Comparison of ENCODE assay signal across 8 cellular contexts in genomic region chr21:33070921-33071877, GRCh38. TPM values are rescaled to one million over a fixed set of nuclear protein-coding genes. Genes with fewer than 3 reads are reported as not detected.
DNase-seq lines count a peak whose midpoint lies in the region; ATAC-seq and TF ChIP-seq lines count a peak whose summit lies in the region.

No MANE protein-coding gene starts in this region.

- peak overlapping the region in 2 of 11 experiments; percentile 18 to 39; a peak in 2 of 22 replicates for H3K27ac ChIP-seq in BLaER1 treated with 17β-estradiol and CSF1 and Interleukin-3, amounts not matched to agents 10 nM and 100 nM

- H3K9me3 ChIP-seq in BLaER1 treated with 17β-estradiol and CSF1 and Interleukin-3, amounts not matched to agents 10 nM and 100 nM (replicated peaks in 1 of 11) = peaks cover 33 to 43% (median 39%) of the 10 kb centered on the region in 11 experiments

- peaks cover 8% of the 10 kb centered on the region for H3K9me3 Mint-ChIP-seq in HFFc6
- H3K9me3 Mint-ChIP-seq in activated naive CD4-positive, alpha-beta T cell treated with anti-CD3 and anti-CD28 coated beads, Interleukin-2, amount 50 U/mL, for 72 hours = no peaks in the 10 kb centered on the region
- no peaks in the 10 kb centered on the region for H3K9me3 Mint-ChIP-seq in stimulated activated naive B cell treated with anti-CD40 and anti-IgM and Interleukin-4, amounts not matched to agents 10 μg/mL and 1 μg/mL and 100 μg/mL, for 72 hours

- H3K27me3 ChIP-seq in BLaER1 treated with 17β-estradiol and CSF1 and Interleukin-3, amounts not matched to agents 10 nM and 100 nM = peaks cover 71 to 90% (median 83%) of the 10 kb centered on the region in 11 experiments

- peak overlapping the region; percentile 56 to 85 (median 66) for H3K4me2 ChIP-seq in BLaER1 treated with 17β-estradiol and CSF1 and Interleukin-3, amounts not matched to agents 10 nM and 100 nM

- no peak overlapping the region for H3K27ac Mint-ChIP-seq in HFFc6
- no peak overlapping the region for H3K27ac Mint-ChIP-seq in activated naive CD4-positive, alpha-beta T cell treated with anti-CD3 and anti-CD28 coated beads, Interleukin-2, amount 50 U/mL, for 72 hours
- peak overlapping the region; percentile 81 for H3K27ac Mint-ChIP-seq in stimulated activated naive B cell treated with anti-CD40 and anti-IgM and Interleukin-4, amounts not matched to agents 10 μg/mL and 1 μg/mL and 100 μg/mL, for 72 hours

- peaks cover 0 to 21% (median 0%) of the 10 kb centered on the region in 11 experiments; a peak in 7 of 22 replicates for H4K20me1 ChIP-seq in BLaER1 treated with 17β-estradiol and CSF1 and Interleukin-3, amounts not matched to agents 10 nM and 100 nM

- DNase-seq in HFFc6 (no peak), iPS-NIHi7 (ENCODE audit: extremely low spot score) (peak; percentile 39)
- DNase-seq in activated naive CD4-positive, alpha-beta T cell treated with anti-CD3 and anti-CD28 coated beads, Interleukin-2, amount 50 U/mL, for 72 hours (ENCODE audit: low spot score in 2 of 2) = peak in 1 of 2 donors; percentile 42
- no peak for DNase-seq in stimulated activated naive B cell treated with anti-CD40 and anti-IgM and Interleukin-4, amounts not matched to agents 10 μg/mL and 1 μg/mL and 100 μg/mL, for 72 hours

- TF ChIP-seq CTCF in HFFc6 (IDR thresholded peaks at IDR 0.05) = no peak

- ATAC-seq in activated naive CD4-positive, alpha-beta T cell treated with anti-CD3 and anti-CD28 coated beads, Interleukin-2, amount 50 U/mL, for 72 hours = peak; percentile 9 to 38
- ATAC-seq in stimulated activated naive B cell treated with anti-CD40 and anti-IgM and Interleukin-4, amounts not matched to agents 10 μg/mL and 1 μg/mL and 100 μg/mL, for 72 hours (replicated peaks) = peak in 1 of 2 donors; percentile 18
- ATAC-seq in HG02623 (IDR thresholded peaks at IDR 0.05; ENCODE audit: unreplicated experiment) (no peak), GM19324 (IDR thresholded peaks at IDR 0.05; ENCODE audit: low FRiP score, unreplicated experiment) (no peak)
- ATAC-seq in activated CD4-positive, CD25-positive, alpha-beta regulatory T cell treated with anti-CD3 and anti-CD28 coated beads, Interleukin-2, amount 50 U/mL, for 24 hours = no peak

- H3K4me3 Mint-ChIP-seq in HFFc6 = peak overlapping the region; percentile 61
- H3K4me3 Mint-ChIP-seq in stimulated activated naive B cell treated with anti-CD40 and anti-IgM and Interleukin-4, amounts not matched to agents 10 μg/mL and 1 μg/mL and 100 μg/mL, for 72 hours = peak overlapping the region; percentile 73 to 78

- peak overlapping the region in 4 of 11 experiments; percentile 23 to 71 (median 48); a peak in 6 of 22 replicates for H3K9ac ChIP-seq in BLaER1 treated with 17β-estradiol and CSF1 and Interleukin-3, amounts not matched to agents 10 nM and 100 nM

- no peaks in the 10 kb centered on the region for H3K36me3 ChIP-seq in BLaER1 treated with 17β-estradiol and CSF1 and Interleukin-3, amounts not matched to agents 10 nM and 100 nM

- H3K4me1 ChIP-seq in BLaER1 treated with 17β-estradiol and CSF1 and Interleukin-3, amounts not matched to agents 10 nM and 100 nM = peaks cover 34 to 56% (median 43%) of the 10 kb centered on the region in 10 experiments

- H3K36me3 Mint-ChIP-seq in HFFc6 (ENCODE audit: low read depth) = peaks cover 7% of the 10 kb centered on the region
- peaks cover 0 to 5% of the 10 kb centered on the region in 2 donors for H3K36me3 Mint-ChIP-seq in activated naive CD4-positive, alpha-beta T cell treated with anti-CD3 and anti-CD28 coated beads, Interleukin-2, amount 50 U/mL, for 72 hours
- H3K36me3 Mint-ChIP-seq in stimulated activated naive B cell treated with anti-CD40 and anti-IgM and Interleukin-4, amounts not matched to agents 10 μg/mL and 1 μg/mL and 100 μg/mL, for 72 hours = peaks cover 0 to 3% of the 10 kb centered on the region in 2 donors

- H3K27me3 Mint-ChIP-seq in HFFc6 (ENCODE audit: insufficient read depth) = peaks cover 66% of the 10 kb centered on the region
- H3K27me3 Mint-ChIP-seq in stimulated activated naive B cell treated with anti-CD40 and anti-IgM and Interleukin-4, amounts not matched to agents 10 μg/mL and 1 μg/mL and 100 μg/mL, for 72 hours = peaks cover 68 to 81% of the 10 kb centered on the region in 2 donors

- H3K4me1 Mint-ChIP-seq in HFFc6 (ENCODE audit: low read depth) = peaks cover 10% of the 10 kb centered on the region
- H3K4me1 Mint-ChIP-seq in stimulated activated naive B cell treated with anti-CD40 and anti-IgM and Interleukin-4, amounts not matched to agents 10 μg/mL and 1 μg/mL and 100 μg/mL, for 72 hours = peaks cover 7 to 23% of the 10 kb centered on the region in 2 donors

- H3K4me3 ChIP-seq in BLaER1 treated with 17β-estradiol and CSF1 and Interleukin-3, amounts not matched to agents 10 nM and 100 nM = peak overlapping the region; percentile 32 to 66 (median 50); a peak in 17 of 20 replicates

RNA-seq across cellular contexts. Expression of gene OLIG1, which starts 1.3 kb away (rescaled TPM):
- total RNA-seq in HFFc6 (2021; fragmentation: NEBNext Ultra II Directional; extraction: Animal tissue kit (Norgen Biotek cat#: 25700)) = not detected
- total RNA-seq in activated naive CD4-positive, alpha-beta T cell treated with anti-CD3 and anti-CD28 coated beads, Interleukin-2, amount 50 U/mL, for 72 hours = under 1 TPM in 1 of 2 donors, not detected in 1; 0.23 TPM

RNA-seq across cellular contexts. Expression of gene OLIG2, which starts 45.5 kb away (rescaled TPM):
- total RNA-seq in HFFc6 (2021; fragmentation: NEBNext Ultra II Directional; extraction: Animal tissue kit (Norgen Biotek cat#: 25700)) = not detected
- total RNA-seq in activated naive CD4-positive, alpha-beta T cell treated with anti-CD3 and anti-CD28 coated beads, Interleukin-2, amount 50 U/mL, for 72 hours = not detected

Comparison
In these comparisons a context has a peak if more than half of its experiments do, and no peak if none do; other contexts are left out.
1. ATAC-seq: peak in activated naive CD4-positive, alpha-beta T cell treated with anti-CD3 and anti-CD28 coated beads, Interleukin-2, amount 50 U/mL, for 72 hours (2 of 2); none in HG02623 (single experiment), activated CD4-positive, CD25-positive, alpha-beta regulatory T cell treated with anti-CD3 and anti-CD28 coated beads, Interleukin-2, amount 50 U/mL, for 24 hours (0 of 2) and GM19324 (single experiment).